27 cellular contexts compared by ENCODE assay signal in genomic region chr7:132275811-132276210, GRCh38.
DNase-seq lines count a peak whose midpoint lies in the region; ATAC-seq, FAIRE-seq and TF ChIP-seq lines count a peak whose summit lies in the region.
"Had no signal": no experiment of that assay in that cellular context is flagged by ENCODE, and none has a peak within 500 bp of the region (broad histone marks: within the 10 kb centered on the region; RNA-seq: fewer than 3 reads in every experiment).

No MANE protein-coding gene starts in this region.

- no peak for TF ChIP-seq CTCF in A549 (IDR thresholded peaks at IDR 0.05)
- TF ChIP-seq CTCF in coronary artery (IDR thresholded peaks at IDR 0.05) = no peak

- TF ChIP-seq RAD21 in A549 (conservative IDR thresholded peaks at IDR 0.05 in 1 of 2, IDR thresholded peaks at IDR 0.05 in 1 of 2) = no peak

- ATAC-seq in A549 = no peak
- ATAC-seq in GM19023 (IDR thresholded peaks at IDR 0.05; ENCODE audit: unreplicated experiment) = no peak
- ATAC-seq: activated naive CD8-positive, alpha-beta T cell treated with anti-CD3 and anti-CD28 coated beads, Interleukin-2, amount 50 U/mL, for 24 hours; stimulated activated naive B cell treated with anti-CD40 and anti-IgM and Interleukin-4, amounts not matched to agents 10 μg/mL and 1 μg/mL and 100 μg/mL, for 72 hours had no signal

- peaks cover 55% of the 10 kb centered on the region for H3K4me1 ChIP-seq in A549
- H3K4me1 ChIP-seq: esophagus squamous epithelium, prostate gland, upper lobe of left lung had no signal

- DNase-seq in A549 (ENCODE audit: low read depth in 1 of 2, low spot score in 1 of 2) (no peak), DMS153 (lab: John Stamatoyannopoulos, UW) (peak; percentile 48), NCI-H2107 (lab: John Stamatoyannopoulos, UW) (peak; percentile 60), RPMI7951 (ENCODE audit: low read depth) (peak; percentile 67), coronary artery (ENCODE audit: low spot score) (no peak), putamen (ENCODE audit: low spot score) (no peak)
- DNase-seq: activated CD4-positive, alpha-beta T cell treated with anti-CD3 and anti-CD28 coated beads, Interleukin-2, amount 10 ng/mL, durations not matched to agents 24 days and 14 days; activated naive CD8-positive, alpha-beta T cell treated with anti-CD3 and anti-CD28 coated beads, Interleukin-2, amount 50 U/mL, for 24 hours; activated T-cell treated with anti-CD3 and anti-CD28 coated beads, Interleukin-2, amount 50 U/mL, for 1 hour; Calu3; esophagus squamous epithelium; IMR-90; mesenchymal stem cell; NCI-H1048; NCI-H226; SHP77; stimulated activated CD4-positive, alpha-beta T cell treated with anti-CD3 and anti-CD28 coated beads, Interleukin-15, amount 100 ng/mL, for 24 hours; stimulated activated naive B cell treated with anti-CD40 and anti-IgM and Interleukin-4, amounts not matched to agents 10 μg/mL and 1 μg/mL and 100 μg/mL, for 72 hours; SW 1271; T-helper 9 cell; upper lobe of left lung had no signal

- peak overlapping the region; percentile 73; the same call in 2 of the 3 replicates for H3K4me2 ChIP-seq in A549

- TF ChIP-seq POLR2A in A549 (IDR thresholded peaks at IDR 0.05; ENCODE audit: low read length) = no peak

- no peak for FAIRE-seq in A549 (lab: Jason Lieb, UNC)
- FAIRE-seq: endometrium, frontal cortex, GM12892 had no signal

- WGBS in A549 (ENCODE audit: missing lambda C conversion rate) = 97% methylated on average over 1 of the region's 1 CpG

- no peaks in the 10 kb centered on the region for H3K9me3 ChIP-seq in A549
- H3K9me3 ChIP-seq: esophagus squamous epithelium, neutrophil, prostate gland, upper lobe of left lung had no signal

- H3K4me3 ChIP-seq in A549 (no peak overlapping the region), coronary artery (no peak overlapping the region)
- H3K4me3 ChIP-seq: esophagus squamous epithelium, prostate gland, upper lobe of left lung had no signal

- CTCF ChIA-PET in A549 (lab: Yijun Ruan, JAX) = interaction anchor here (0.9 to 1.7 kb wide), 10 partner anchors 8 to 417 kb away, joined by 3 to 8 read pairs (median 4); no protein-coding TSS in a partner anchor

- POLR2A ChIA-PET in A549 (lab: Yijun Ruan, JAX) = no interaction called here

- TF ChIP-seq EP300 in A549 (IDR thresholded peaks at IDR 0.05) = no peak

- peak overlapping the region in 1 of 2 experiments; percentile 81; a peak in 4 of 6 replicates for H3K27ac ChIP-seq in A549
- H3K27ac ChIP-seq in coronary artery = no peak overlapping the region
- H3K27ac ChIP-seq: esophagus squamous epithelium, neutrophil, prostate gland, upper lobe of left lung had no signal

TF ChIP-seq in A549, 52 proteins besides CTCF, POLR2A, EP300 and RAD21:
- TF ChIP-seq RCOR1 (IDR thresholded peaks at IDR 0.05; ENCODE audit: low read depth, low read length) (no peak), ZSCAN20 (CRISPR knock-in tag; IDR thresholded peaks at IDR 0.05) (no peak), PBX3 (IDR thresholded peaks at IDR 0.05) (no peak), FOSB (CRISPR knock-in tag; IDR thresholded peaks at IDR 0.05) (no peak), ZFP36 (IDR thresholded peaks at IDR 0.05; ENCODE audit: borderline replicate concordance, partially characterized antibody) (no peak), FOSL2 (IDR thresholded peaks at IDR 0.05) (no peak), FOSL2 (CRISPR knock-in tag; IDR thresholded peaks at IDR 0.05) (no peak), HMGXB4 (CRISPR knock-in tag; IDR thresholded peaks at IDR 0.05; ENCODE audit: borderline replicate concordance) (no peak), CBX8 (IDR thresholded peaks at IDR 0.05) (no peak), HOXB5 (CRISPR knock-in tag; IDR thresholded peaks at IDR 0.05) (no peak), NPAS2 (CRISPR knock-in tag; IDR thresholded peaks at IDR 0.05; ENCODE audit: borderline replicate concordance) (no peak), HOXA7 (CRISPR knock-in tag; IDR thresholded peaks at IDR 0.05) (no peak), CBX2 (IDR thresholded peaks at IDR 0.05; ENCODE audit: borderline replicate concordance, low read depth) (no peak), RARB (CRISPR knock-in tag; IDR thresholded peaks at IDR 0.05) (no peak), PHF8 (IDR thresholded peaks at IDR 0.05; ENCODE audit: borderline replicate concordance, low read depth) (no peak), SREBF2 (IDR thresholded peaks at IDR 0.05) (no peak), ATOH8 (CRISPR knock-in tag; IDR thresholded peaks at IDR 0.05; ENCODE audit: low read depth) (no peak)

Comparison
In these comparisons a context has a peak if more than half of its experiments do, and no peak if none do; other contexts are left out.
1. DNase-seq: peak in DMS153 (single experiment), NCI-H2107 (single experiment) and RPMI7951 (single experiment); none in A549 (0 of 2), coronary artery (single experiment) and putamen (single experiment).